In genomic region chr3:144032531-144033234, GRCh38 we compare ENCODE assay signal across 9 cellular contexts.
DNase-seq lines count a peak whose midpoint lies in the region; ATAC-seq, FAIRE-seq and TF ChIP-seq lines count a peak whose summit lies in the region.
"Had no signal": no experiment of that assay in that cellular context is flagged by ENCODE, and none has a peak within 500 bp of the region (broad histone marks: within the 10 kb centered on the region; RNA-seq: fewer than 3 reads in every experiment).

No MANE protein-coding gene starts in this region.

- FAIRE-seq in D721Med (lab: Jason Lieb, UNC) = no peak

- in situ Hi-C loops in G401 (cut with HindIII; ENCODE audit: low sequenced_read_pairs) = no loop called here

- DNase-seq in G401 (ENCODE audit: low spot score) (peak; percentile 22), mesenteric fat pad (ENCODE audit: low spot score) (no peak), cortex of kidney (lab: John Stamatoyannopoulos, UW) (no peak), D721Med (ENCODE audit: insufficient read length, low spot score) (no peak)
- no peak for DNase-seq in stimulated activated CD4-positive, alpha-beta T cell treated with anti-CD3 and anti-CD28 coated beads, Interleukin-4, amount 100 ng/mL, for 24 hours
- DNase-seq: activated T-cell treated with anti-CD3 and anti-CD28 coated beads, Interleukin-2, amount 50 U/mL, for 24 hours had no signal

- ATAC-seq in GM19328 (IDR thresholded peaks at IDR 0.05; ENCODE audit: unreplicated experiment) (peak; percentile 68), HG02938 (IDR thresholded peaks at IDR 0.05; ENCODE audit: unreplicated experiment) (peak; percentile 82)

- H3K27ac ChIP-seq in angular gyrus (ENCODE audit: low read depth, low read length) = peak overlapping the region; percentile 93

- no peak for TF ChIP-seq CTCF in D721Med (IDR thresholded peaks at IDR 0.05; ENCODE audit: insufficient read depth, missing control alignments)
